ENCODE assay signal across 2 cellular contexts in genomic region chr11:59437770-59438169, GRCh38.
TF ChIP-seq lines count a peak whose summit lies in the region.

No MANE protein-coding gene starts in this region.

TF ChIP-seq in H1, 55 proteins besides CTCF, POLR2A, EP300 and RAD21:
- TF ChIP-seq ATF2 (IDR thresholded peaks at IDR 0.05; ENCODE audit: low read length) (no peak), USF2 (IDR thresholded peaks at IDR 0.05; ENCODE audit: low read length) (no peak), SRF (IDR thresholded peaks at IDR 0.05; ENCODE audit: low read depth, low read length) (no peak), KDM1A (IDR thresholded peaks at IDR 0.05; ENCODE audit: borderline replicate concordance, low read length) (no peak), RNF2 (IDR thresholded peaks at IDR 0.05; ENCODE audit: borderline replicate concordance, low read depth, low read length, missing control alignments, poor library complexity, severe bottlenecking) (no peak), NRF1 (IDR thresholded peaks at IDR 0.05; ENCODE audit: low read depth, low read length) (no peak), EGR1 (IDR thresholded peaks at IDR 0.05; ENCODE audit: borderline replicate concordance, low read depth, low read length) (no peak), JUN (IDR thresholded peaks at IDR 0.05; ENCODE audit: low read depth, low read length) (no peak), CBX8 (IDR thresholded peaks at IDR 0.05; ENCODE audit: borderline replicate concordance, low read depth, low read length) (no peak), BRCA1 (IDR thresholded peaks at IDR 0.05; ENCODE audit: low read depth, low read length) (no peak), RFX5 (IDR thresholded peaks at IDR 0.05; ENCODE audit: borderline replicate concordance, low read depth, low read length) (no peak)
TF ChIP-seq in H1: peak in this region for 0.

TF ChIP-seq in SK-N-SH, 30 proteins besides CTCF, POLR2A, EP300 and RAD21:
- TF ChIP-seq IRF3 (IDR thresholded peaks at IDR 0.05; ENCODE audit: low read depth, low read length), result no peak
- TF ChIP-seq GABPA (IDR thresholded peaks at IDR 0.05; ENCODE audit: low read depth), result no peak
- no peak for TF ChIP-seq POLR2AphosphoS5 (IDR thresholded peaks at IDR 0.05; ENCODE audit: low read depth, low read length)
- TF ChIP-seq YY1 (IDR thresholded peaks at IDR 0.05; ENCODE audit: low read depth), result no peak
- no peak for TF ChIP-seq RCOR1 (IDR thresholded peaks at IDR 0.05; ENCODE audit: low read length)
- TF ChIP-seq TEAD4 (IDR thresholded peaks at IDR 0.05; ENCODE audit: borderline replicate concordance, insufficient read depth), result no peak
- no peak for TF ChIP-seq ELF1 (IDR thresholded peaks at IDR 0.05)
- TF ChIP-seq RFX5 (IDR thresholded peaks at IDR 0.05; ENCODE audit: low read length), result no peak
